Comparison of ENCODE assay signal across 9 cellular contexts in genomic region chr2:120231974-120232635, GRCh38. TPM values are rescaled to one million over a fixed set of nuclear protein-coding genes. Genes with fewer than 3 reads are reported as not detected.
DNase-seq lines count a peak whose midpoint lies in the region; ATAC-seq, FAIRE-seq and TF ChIP-seq lines count a peak whose summit lies in the region.
"Had no signal": no experiment of that assay in that cellular context is flagged by ENCODE, and none has a peak within 500 bp of the region (broad histone marks: within the 10 kb centered on the region; RNA-seq: fewer than 3 reads in every experiment).

No MANE protein-coding gene starts in this region.

- H3K4me3 ChIP-seq in Panc1 (ENCODE audit: low read depth in 2 of 2, low read length in 2 of 2) (peak overlapping the region; percentile 35 to 45), HepG2 (replicated peaks in 1 of 3; ENCODE audit: insufficient read depth in 1 of 3, low read depth in 2 of 3, low read length in 3 of 3) (peak overlapping the region; percentile 61 to 77 (median 74)), HAP-1 (no peak overlapping the region)

- H3K27ac ChIP-seq in Panc1 (ENCODE audit: low read length) (peak overlapping the region; percentile 80), HepG2 (ENCODE audit: extremely low read length, insufficient read depth, low read length) (no peak overlapping the region)
- H3K27ac ChIP-seq: VCaP had no signal

- POLR2A ChIA-PET in Panc1 (lab: Charles Lee): no interaction called here
- POLR2A ChIA-PET in HepG2 (lab: Yijun Ruan, JAX): interaction anchor here (1.1 to 2.1 kb wide), 3 partner anchors 9 to 21 kb away, joined by 3 to 8 read pairs (median 5); partner anchors contain the start of genes RALB and TMEM185B

- in situ Hi-C loops in GM13976 (cut with MboI; ENCODE audit: low sequenced_read_pairs, unreplicated experiment) (no loop called here), Panc1 (cut with HindIII; ENCODE audit: low pct_unique_long_range_greater_than_20kb, low sequenced_read_pairs) (no loop called here), HepG2 (cut with HindIII; ENCODE audit: extremely low pct_ligation_motif_present, low pct_unique_long_range_greater_than_20kb) (no loop called here), HAP-1 (cut with MboI; ENCODE audit: low sequenced_read_pairs) (no loop called here)

- ATAC-seq in HG02623 (IDR thresholded peaks at IDR 0.05; ENCODE audit: unreplicated experiment): peak; percentile 88
- peak; percentile 36; the same call in 1 of the 2 replicates for ATAC-seq in Panc1
- peak; percentile 86 to 89 for ATAC-seq in activated naive CD4-positive, alpha-beta T cell treated with anti-CD3 and anti-CD28 coated beads, Interleukin-2, amount 50 U/mL, for 72 hours
- peak; percentile 14 for ATAC-seq in HepG2

- peak overlapping the region; percentile 95 for H3K4me2 ChIP-seq in HepG2 (ENCODE audit: low read depth, low read length)

- peak overlapping the region; percentile 61; the same call in 1 of the 2 replicates for H3K9ac ChIP-seq in HepG2 (ENCODE audit: insufficient read depth, low read depth, low read length)

- BruUV-seq in Panc1 (replicated peaks; lab: Mats Ljungman, UMichigan) (no TSS peak), HepG2 (replicated peaks; lab: Mats Ljungman, UMichigan) (no TSS peak)

- H4K20me1 ChIP-seq in HepG2 (ENCODE audit: insufficient read depth, low read length): no peaks in the 10 kb centered on the region

- H3K9me3 ChIP-seq in Panc1 (ENCODE audit: control insufficient read depth, insufficient read depth, low read depth, low read length) (no peaks in the 10 kb centered on the region), HepG2 (ENCODE audit: low read length) (no peaks in the 10 kb centered on the region), HAP-1 (no peaks in the 10 kb centered on the region)

- TF ChIP-seq RAD21 in HepG2 (CRISPR knock-in tag; IDR thresholded peaks at IDR 0.05): no peak

- DNase-seq in GM13976 (ENCODE audit: low spot score) (peak; percentile 83), Panc1 (ENCODE audit: low read depth, low spot score) (no peak), HepG2 (ENCODE audit: low spot score) (no peak), NCI-H2029 treated with DMSO at 0.1 percent for 48 hours (lab: John Stamatoyannopoulos, UW) (no peak), HAP-1 (ENCODE audit: low spot score in 2 of 2) (no peak)
- peak; percentile 72 to 76 for DNase-seq in activated naive CD4-positive, alpha-beta T cell treated with anti-CD3 and anti-CD28 coated beads, Interleukin-2, amount 50 U/mL, for 72 hours (ENCODE audit: low spot score in 2 of 2)
- DNase-seq in stimulated activated CD8-positive, alpha-beta memory T cell treated with anti-CD3 and anti-CD28 coated beads, Interleukin-2, amount 100 ng/mL, for 48 hours (ENCODE audit: low read depth in 2 of 2): peak; percentile 34 to 52

- TF ChIP-seq EP300 in HepG2 (IDR thresholded peaks at IDR 0.05; ENCODE audit: low read depth in 2 of 2, low read length in 2 of 2) (no peak), HepG2 (CRISPR knock-in tag; IDR thresholded peaks at IDR 0.05; ENCODE audit: borderline replicate concordance) (no peak)

- CTCF ChIA-PET in Panc1 (lab: Charles Lee) (interaction anchor here (0.6 kb wide), 1 partner anchor 205 kb away, joined by 4 read pairs; no protein-coding TSS in a partner anchor), HepG2 (lab: Yijun Ruan, JAX; ENCODE audit: low intra/inter-chr PET ratio, low total read pairs) (no interaction called here)

- peak overlapping the region; percentile 99 for H3K27ac Mint-ChIP-seq in activated naive CD4-positive, alpha-beta T cell treated with anti-CD3 and anti-CD28 coated beads, Interleukin-2, amount 50 U/mL, for 72 hours

- WGBS in HepG2 (ENCODE audit: low lambda C conversion rate): 2% methylated on average over 14 of the region's 15 CpGs

- peak overlapping the region; percentile 94 for H2AFZ ChIP-seq in HepG2 (ENCODE audit: low read length)

- no peak for TF ChIP-seq POLR2A in HepG2 (IDR thresholded peaks at IDR 0.05; ENCODE audit: insufficient read depth in 1 of 2, low read depth in 2 of 2, low read length in 2 of 2)

- no peaks in the 10 kb centered on the region for H3K27me3 ChIP-seq in Panc1 (ENCODE audit: control insufficient read depth, insufficient read depth, low read length)
- H3K27me3 ChIP-seq in HepG2 (ENCODE audit: control insufficient read depth in 1 of 2, insufficient read depth in 2 of 2, low read length in 2 of 2): peaks cover 4 to 27% of the 10 kb centered on the region in 2 experiments; a peak in 4 of 5 replicates
- no peaks in the 10 kb centered on the region for H3K27me3 ChIP-seq in HAP-1 (ENCODE audit: low read depth)

- H3K36me3 Mint-ChIP-seq in activated naive CD4-positive, alpha-beta T cell treated with anti-CD3 and anti-CD28 coated beads, Interleukin-2, amount 50 U/mL, for 72 hours: peaks cover 0 to 29% of the 10 kb centered on the region in 2 donors

- H3K36me3 ChIP-seq in Panc1 (ENCODE audit: control insufficient read depth, insufficient read depth, low read length) (no peaks in the 10 kb centered on the region), HepG2 (replicated peaks in 1 of 2; ENCODE audit: control insufficient read depth in 1 of 2, insufficient read depth in 2 of 2, low read length in 2 of 2) (no peaks in the 10 kb centered on the region), HAP-1 (replicated peaks) (no peaks in the 10 kb centered on the region)

- no peaks in the 10 kb centered on the region for H3K79me2 ChIP-seq in HepG2 (ENCODE audit: insufficient read depth, low read length)

- no peak for TF ChIP-seq CTCF in GM13976 (IDR thresholded peaks at IDR 0.05; ENCODE audit: borderline replicate concordance, control extremely low read depth, extremely low read depth, insufficient read depth, missing control alignments)
- TF ChIP-seq CTCF in Panc1 (IDR thresholded peaks at IDR 0.05): no peak
- no peak for TF ChIP-seq CTCF in HepG2 (CRISPR knock-in tag; IDR thresholded peaks at IDR 0.05)

- intact Hi-C loops in Panc1 (cut with micrococcal nuclease; ENCODE audit: unreplicated experiment) (no loop called here), HepG2 (cut with micrococcal nuclease; ENCODE audit: unreplicated experiment) (loop anchor here (5.0 kb wide), 1 partner anchor 75 kb away; no protein-coding TSS in a partner anchor)

- peaks cover 7% of the 10 kb centered on the region for H3K4me1 ChIP-seq in Panc1 (ENCODE audit: control insufficient read depth, insufficient read depth, low read length)
- H3K4me1 ChIP-seq in HepG2 (ENCODE audit: insufficient read depth, low read length): peaks cover 67% of the 10 kb centered on the region
- H3K4me1 ChIP-seq in HAP-1: no peaks in the 10 kb centered on the region

- no peaks in the 10 kb centered on the region for H3K9me3 Mint-ChIP-seq in activated naive CD4-positive, alpha-beta T cell treated with anti-CD3 and anti-CD28 coated beads, Interleukin-2, amount 50 U/mL, for 72 hours

- no peak for FAIRE-seq in HepG2 (lab: Jason Lieb, UNC)

RNA-seq across cellular contexts. Expression of gene TMEM185B, which starts 8.9 kb away (rescaled TPM):
- total RNA-seq in Panc1 (2021; ENCODE audit: unreplicated experiment) (54.6 TPM), HepG2 (2016; rRNA removed; fragmentation: Illumina TruSeq; extraction: Trizol) (3.5 and 7.0 TPM in 2 replicates)
- polyA plus RNA-seq in Panc1 (2012; ENCODE audit: insufficient read length): 50.8 TPM
- 10 to 100 TPM; 11.9 to 22.5 TPM for total RNA-seq in activated naive CD4-positive, alpha-beta T cell treated with anti-CD3 and anti-CD28 coated beads, Interleukin-2, amount 50 U/mL, for 72 hours
- total RNA-seq in HepG2 (2016; cell fraction: cytosol; rRNA removed; fragmentation: Illumina TruSeq; extraction: Trizol; ENCODE audit: low read depth): 1.2 and 1.8 TPM in 2 replicates
- total RNA-seq in HepG2 (2016; cell fraction: insoluble cytoplasmic fraction; rRNA removed; fragmentation: Illumina TruSeq; extraction: Trizol): 2.9 and 6.9 TPM in 2 replicates
- total RNA-seq in HepG2 (2016; cell fraction: membrane; rRNA removed; fragmentation: Illumina TruSeq; extraction: Trizol): 3.8 and 4.7 TPM in 2 replicates
- 6.4 and 7.9 TPM in 2 replicates for total RNA-seq in HepG2 (2016; cell fraction: nucleus; rRNA removed; fragmentation: Illumina TruSeq; extraction: Trizol)
- polyA plus RNA-seq in HepG2 (2011; rRNA removed): 5.6 and 5.7 TPM in 2 replicates
- 6.0 and 6.3 TPM in 2 replicates for polyA plus RNA-seq in HepG2 (2011; cell fraction: cytosol; rRNA removed)
- 9.5 and 9.8 TPM in 2 replicates for polyA plus RNA-seq in HepG2 (2011; cell fraction: nucleus; rRNA removed)
- polyA plus RNA-seq in HepG2 (2012): 7.3 and 7.8 TPM in 2 replicates
- polyA plus RNA-seq in HepG2 (2016; cell fraction: cytosol; fragmentation: Illumina TruSeq; extraction: Trizol; ENCODE audit: low read depth): 1.2 and 1.8 TPM in 2 replicates
- 3.2 and 5.0 TPM in 2 replicates for polyA plus RNA-seq in HepG2 (2016; cell fraction: insoluble cytoplasmic fraction; fragmentation: Illumina TruSeq; extraction: Trizol; ENCODE audit: low read depth)
- 2.4 and 3.2 TPM in 2 replicates for polyA plus RNA-seq in HepG2 (2016; cell fraction: membrane; fragmentation: Illumina TruSeq; extraction: Trizol; ENCODE audit: low read depth)
- polyA plus RNA-seq in HepG2 (2016; cell fraction: nucleus; fragmentation: Illumina TruSeq; extraction: Trizol; ENCODE audit: insufficient read depth, low read depth): 8.5 and 10.2 TPM in 2 replicates
- 13.7 and 14.5 TPM in 2 replicates for polyA minus RNA-seq in HepG2 (2011; rRNA and poly(A)+ RNA removed; ENCODE audit: low replicate concordance)
- 4.8 and 5.5 TPM in 2 replicates for polyA minus RNA-seq in HepG2 (2011; cell fraction: cytosol; rRNA and poly(A)+ RNA removed)
- polyA minus RNA-seq in HepG2 (2011; cell fraction: nucleus; rRNA and poly(A)+ RNA removed): 5.2 and 7.0 TPM in 2 replicates

RNA-seq across cellular contexts. Expression of gene RALB, which starts 20.5 kb away (rescaled TPM):
- 47.8 TPM for total RNA-seq in Panc1 (2021; ENCODE audit: unreplicated experiment)
- 68.5 TPM for polyA plus RNA-seq in Panc1 (2012; ENCODE audit: insufficient read length)
- 10 to 100 TPM; 25.9 to 66.7 TPM for total RNA-seq in activated naive CD4-positive, alpha-beta T cell treated with anti-CD3 and anti-CD28 coated beads, Interleukin-2, amount 50 U/mL, for 72 hours
- 43.2 and 65.4 TPM in 2 replicates for total RNA-seq in HepG2 (2016; rRNA removed; fragmentation: Illumina TruSeq; extraction: Trizol)
- total RNA-seq in HepG2 (2016; cell fraction: cytosol; rRNA removed; fragmentation: Illumina TruSeq; extraction: Trizol; ENCODE audit: low read depth): 14.7 and 15.0 TPM in 2 replicates
- total RNA-seq in HepG2 (2016; cell fraction: insoluble cytoplasmic fraction; rRNA removed; fragmentation: Illumina TruSeq; extraction: Trizol): 46.9 and 63.2 TPM in 2 replicates
- total RNA-seq in HepG2 (2016; cell fraction: membrane; rRNA removed; fragmentation: Illumina TruSeq; extraction: Trizol): 40.6 and 40.7 TPM in 2 replicates
- total RNA-seq in HepG2 (2016; cell fraction: nucleus; rRNA removed; fragmentation: Illumina TruSeq; extraction: Trizol): 18.9 and 20.9 TPM in 2 replicates
- 28.5 and 37.8 TPM in 2 replicates for polyA plus RNA-seq in HepG2 (2011; rRNA removed)
- 27.1 and 34.7 TPM in 2 replicates for polyA plus RNA-seq in HepG2 (2011; cell fraction: cytosol; rRNA removed)
- polyA plus RNA-seq in HepG2 (2011; cell fraction: nucleus; rRNA removed): 7.9 and 9.7 TPM in 2 replicates
- 25.9 and 28.9 TPM in 2 replicates for polyA plus RNA-seq in HepG2 (2012)
- polyA plus RNA-seq in HepG2 (2016; cell fraction: cytosol; fragmentation: Illumina TruSeq; extraction: Trizol; ENCODE audit: low read depth): 17.5 and 21.3 TPM in 2 replicates
- polyA plus RNA-seq in HepG2 (2016; cell fraction: insoluble cytoplasmic fraction; fragmentation: Illumina TruSeq; extraction: Trizol; ENCODE audit: low read depth): 77.8 and 83.3 TPM in 2 replicates
- 40.5 and 41.2 TPM in 2 replicates for polyA plus RNA-seq in HepG2 (2016; cell fraction: membrane; fragmentation: Illumina TruSeq; extraction: Trizol; ENCODE audit: low read depth)
- 29.6 and 37.1 TPM in 2 replicates for polyA plus RNA-seq in HepG2 (2016; cell fraction: nucleus; fragmentation: Illumina TruSeq; extraction: Trizol; ENCODE audit: insufficient read depth, low read depth)
- polyA minus RNA-seq in HepG2 (2011; rRNA and poly(A)+ RNA removed; ENCODE audit: low replicate concordance): 7.6 and 34.5 TPM in 2 replicates
- polyA minus RNA-seq in HepG2 (2011; cell fraction: cytosol; rRNA and poly(A)+ RNA removed): 18.2 and 26.6 TPM in 2 replicates
- 11.1 and 12.7 TPM in 2 replicates for polyA minus RNA-seq in HepG2 (2011; cell fraction: nucleus; rRNA and poly(A)+ RNA removed)

Comparison
In these comparisons a context has a peak if more than half of its experiments do, and no peak if none do; other contexts are left out.
1. DNase-seq: peak in GM13976 (single experiment), activated naive CD4-positive, alpha-beta T cell treated with anti-CD3 and anti-CD28 coated beads, Interleukin-2, amount 50 U/mL, for 72 hours (2 of 2) and stimulated activated CD8-positive, alpha-beta memory T cell treated with anti-CD3 and anti-CD28 coated beads, Interleukin-2, amount 100 ng/mL, for 48 hours (2 of 2); none in Panc1 (single experiment), HepG2 (single experiment), NCI-H2029 treated with DMSO at 0.1 percent for 48 hours (single experiment) and HAP-1 (0 of 2).
2. ATAC-seq: peak in every context shown above with its lines; median percentile 88 in HG02623; 88 in activated naive CD4-positive, alpha-beta T cell treated with anti-CD3 and anti-CD28 coated beads, Interleukin-2, amount 50 U/mL, for 72 hours; 36 in Panc1; 14 in HepG2.